Comparison of ENCODE assay signal across 8 cellular contexts in genomic region chr1:228486596-228487335, GRCh38. TPM values are rescaled to one million over a fixed set of nuclear protein-coding genes. Genes with fewer than 3 reads are reported as not detected.
DNase-seq lines count a peak whose midpoint lies in the region; ATAC-seq, FAIRE-seq and TF ChIP-seq lines count a peak whose summit lies in the region.

No MANE protein-coding gene starts in this region.

- no peak for TF ChIP-seq CTCF in GM23338 (conservative IDR thresholded peaks at IDR 0.05; ENCODE audit: low read depth in 2 of 2)
- TF ChIP-seq CTCF in suprapubic skin (IDR thresholded peaks at IDR 0.05), result no peak

- H3K27ac Mint-ChIP-seq in GM23338, result peak overlapping the region; percentile 100

- H3K79me2 ChIP-seq in GM23338 (replicated peaks; ENCODE audit: insufficient read depth), result peaks cover 19% of the 10 kb centered on the region

- FAIRE-seq in frontal cortex (lab: Jason Lieb, UNC), result no peak

- H3K4me3 Mint-ChIP-seq in GM23338, result peak overlapping the region; percentile 98

- H3K9me3 Mint-ChIP-seq in GM23338, result no peaks in the 10 kb centered on the region

- peak overlapping the region; percentile 83 for H2AFZ ChIP-seq in GM23338

- H3K27me3 ChIP-seq in GM23338 (ENCODE audit: insufficient read depth) (0 out of 2 replicates have a peak, but pooled peaks cover 2% of the 10 kb centered on the region), suprapubic skin (no peaks in the 10 kb centered on the region)

- peaks cover 11% of the 10 kb centered on the region for H3K27me3 Mint-ChIP-seq in GM23338 (ENCODE audit: insufficient read depth, low read depth, poor library complexity)

- TF ChIP-seq POLR2A in suprapubic skin (IDR thresholded peaks at IDR 0.05), result no peak

- no peaks in the 10 kb centered on the region; the same call in 1 of the 2 replicates for H3K36me3 ChIP-seq in GM23338 (ENCODE audit: insufficient read depth)
- peaks cover 15% of the 10 kb centered on the region for H3K36me3 ChIP-seq in suprapubic skin

- DNase-seq in ELR (ENCODE audit: low read depth), result peak; percentile 89
- peak; percentile 94 for DNase-seq in GM23338 (ENCODE audit: low spot score)
- DNase-seq in Kasumi-1 (lab: John Stamatoyannopoulos, UW), result peak; percentile 83 to 84
- DNase-seq in SIG-M5 (lab: John Stamatoyannopoulos, UW), result peak; percentile 76
- DNase-seq in activated gamma-delta T cell treated with anti-CD3 and anti-CD28 coated beads, Interleukin-2, amount 50 U/mL, for 16 hours (ENCODE audit: low read depth), result peak; percentile 62
- DNase-seq in frontal cortex (ENCODE audit: low spot score in 2 of 2), result peak; percentile 80 to 81
- DNase-seq in nucleus accumbens (lab: John Stamatoyannopoulos, UW), result peak; percentile 24 to 95 (median 85)
- DNase-seq in suprapubic skin (ENCODE audit: low spot score in 2 of 2), result peak; percentile 85 to 88

- peaks cover 28% of the 10 kb centered on the region for H3K36me3 Mint-ChIP-seq in GM23338 (ENCODE audit: low read depth)

- H3F3A ChIP-seq in GM23338 (replicated peaks; ENCODE audit: low read depth), result 0 out of 2 replicates have a peak, but pooled peaks cover 7% of the 10 kb centered on the region

- peaks cover 17% of the 10 kb centered on the region for H3K4me1 Mint-ChIP-seq in GM23338

- peaks cover 5% of the 10 kb centered on the region; the same call in 1 of the 2 replicates for H4K20me1 ChIP-seq in GM23338 (replicated peaks; ENCODE audit: insufficient read depth)

- ATAC-seq in GM23338, result peak; percentile 90

- no peak for TF ChIP-seq EP300 in suprapubic skin (IDR thresholded peaks at IDR 0.05)

- peak overlapping the region; percentile 99 for H3K4me3 ChIP-seq in GM23338
- H3K4me3 ChIP-seq in suprapubic skin, result peak overlapping the region; percentile 73

- H3K9me2 ChIP-seq in GM23338 (ENCODE audit: insufficient read depth), result no peaks in the 10 kb centered on the region

- no peaks in the 10 kb centered on the region for H3K9me3 ChIP-seq in suprapubic skin

- H3K4me2 ChIP-seq in GM23338, result peak overlapping the region; percentile 90

- WGBS in suprapubic skin, result 0% methylated on average over 28 of the region's 60 CpGs

- H3K27ac ChIP-seq in GM23338 (ENCODE audit: low read depth), result peak overlapping the region; percentile 98
- H3K27ac ChIP-seq in suprapubic skin, result peak overlapping the region; percentile 99

- H3K4me1 ChIP-seq in GM23338 (ENCODE audit: insufficient read depth), result peaks cover 19% of the 10 kb centered on the region; the same call in 1 of the 2 replicates
- peaks cover 43% of the 10 kb centered on the region for H3K4me1 ChIP-seq in suprapubic skin

TF ChIP-seq in GM23338, 12 proteins besides CTCF, POLR2A, EP300 and RAD21:
- TF ChIP-seq POLR2AphosphoS5 (IDR thresholded peaks at IDR 0.05; ENCODE audit: low read depth), result 0 out of 2 replicates have a peak, but pooled peaks have one; percentile 49
- TF ChIP-seq EZH2 (IDR thresholded peaks at IDR 0.05; ENCODE audit: low read depth, unreplicated experiment), result no peak
- TF ChIP-seq CREB1 (CRISPR knock-in tag; IDR thresholded peaks at IDR 0.05; ENCODE audit: low read depth), result peak; percentile 95

RNA-seq across cellular contexts. Expression of gene RNF187, which starts 0.4 kb away (rescaled TPM):
- total RNA-seq in GM23338 (2014; rRNA removed; shearing (Covaris generic)), result 55.3 and 59.3 TPM in 2 replicates
- 24.8 and 28.7 TPM in 2 replicates for polyA plus RNA-seq in GM23338 (2016; fragmentation: Nextera tagmentation; extraction: Ambion mirVana)
- total RNA-seq in frontal cortex (72.2 TPM), suprapubic skin (10 to 100 TPM; 55.6 to 99.6 (median 57.7) TPM)

Comparison
In these comparisons a context has a peak if more than half of its experiments do, and no peak if none do; other contexts are left out.
1. Peak in every context shown above with its lines: DNase-seq, ATAC-seq, H3K4me3 ChIP-seq and H3K27ac ChIP-seq.